8 cellular contexts compared by ENCODE assay signal in the genomic region with DNA sequence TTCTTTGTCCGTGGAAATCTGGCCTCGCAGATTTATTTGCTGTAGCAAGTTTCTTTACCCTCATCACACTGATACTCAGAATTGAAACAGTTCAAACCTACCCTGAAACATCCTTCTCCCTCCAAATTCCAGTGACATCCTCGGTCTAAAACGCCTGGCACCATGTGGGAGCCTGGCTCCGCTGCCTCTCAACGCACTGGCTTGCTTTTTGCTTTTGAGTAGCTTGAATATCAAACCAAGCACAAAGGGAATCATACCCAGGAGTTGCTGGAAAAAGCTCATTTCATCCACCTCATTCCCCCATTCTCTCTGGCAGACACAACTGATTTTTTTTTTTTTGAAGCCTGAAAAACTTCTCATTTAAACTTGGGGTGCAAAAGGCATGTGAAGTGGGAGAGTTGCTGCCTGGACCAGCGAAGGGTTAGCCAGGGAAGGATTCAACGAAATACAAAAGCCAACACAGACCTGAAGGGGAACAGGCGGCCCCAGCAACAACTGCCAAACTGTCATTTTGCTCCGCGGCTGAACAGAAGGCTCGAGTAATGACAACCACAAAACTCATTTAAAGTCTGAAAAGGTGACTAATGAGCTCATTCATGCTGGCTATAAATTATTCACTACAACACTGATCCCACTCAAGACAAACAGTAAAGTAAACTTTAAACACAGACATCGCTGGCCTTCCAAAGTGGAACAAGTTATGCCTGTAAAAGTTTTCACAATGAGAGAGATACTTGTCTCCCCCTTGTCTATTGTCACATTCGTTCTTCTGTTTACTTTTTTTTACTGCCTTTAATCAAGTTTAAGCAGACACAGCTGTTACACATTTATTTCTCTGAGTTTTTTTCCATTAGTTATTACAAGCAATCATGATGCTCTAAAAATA. TPM values are rescaled to one million over a fixed set of nuclear protein-coding genes. Genes with fewer than 3 reads are reported as not detected.
A peak's percentile ranks its signal among the peaks of the same experiment; 100 is the strongest.
DNase-seq lines count a peak whose midpoint lies in the region; ATAC-seq and TF ChIP-seq lines count a peak whose summit lies in the region.

No MANE protein-coding gene starts in this region.

- H3K9me3 ChIP-seq in heart right ventricle (peaks cover 0 to 6% (median 0%) of the 10 kb centered on the region in 11 donors), sigmoid colon (no peaks in the 10 kb centered on the region)

- no peaks in the 10 kb centered on the region for H3K27me3 Mint-ChIP-seq in activated T-cell treated with anti-CD3 and anti-CD28 coated beads, Interleukin-2, amount 50 U/mL, for 4 hours (ENCODE audit: low read depth)

- H3K4me3 ChIP-seq in heart right ventricle (peak overlapping the region in 7 of 10 donors; percentile 18 to 47 (median 46)), sigmoid colon (peak overlapping the region in 3 of 4 donors; percentile 5 to 37 (median 30))

- intact Hi-C loops in heart right ventricle (cut with DNase I) = loop anchor here in 4 of 10 donors (5.0 to 10.0 kb wide), 4 partner anchors 43 to 385 kb away; no protein-coding TSS in a partner anchor
- intact Hi-C loops in sigmoid colon (cut with DNase I) = no loop called here

- DNase-seq in GM10248 (ENCODE audit: extremely low spot score) (peak; percentile 32), NCI-H345 (lab: John Stamatoyannopoulos, UW) (peak; percentile 74), heart right ventricle (no peak), sigmoid colon (peak; percentile 66), T-helper 9 cell (no peak)
- peak; percentile 15 for DNase-seq in activated T-cell treated with anti-CD3 and anti-CD28 coated beads, Interleukin-2, amount 50 U/mL, for 4 hours

- H3K4me3 Mint-ChIP-seq in activated T-cell treated with anti-CD3 and anti-CD28 coated beads, Interleukin-2, amount 50 U/mL, for 4 hours = peak overlapping the region; percentile 69

- H3K9me3 Mint-ChIP-seq in activated T-cell treated with anti-CD3 and anti-CD28 coated beads, Interleukin-2, amount 50 U/mL, for 4 hours = no peaks in the 10 kb centered on the region

- H3K4me1 ChIP-seq in heart right ventricle = peaks cover 12 to 57% (median 41%) of the 10 kb centered on the region in 9 donors
- H3K4me1 ChIP-seq in sigmoid colon = peaks cover 0 to 40% (median 33%) of the 10 kb centered on the region in 4 donors

- H3K27me3 ChIP-seq in heart right ventricle = no peaks in the 10 kb centered on the region
- H3K27me3 ChIP-seq in sigmoid colon = no peaks in the 10 kb centered on the region

- TF ChIP-seq CTCF in GM10248 (IDR thresholded peaks at IDR 0.05; ENCODE audit: control extremely low read depth, extremely low read depth, low read depth, missing control alignments) = no peak
- TF ChIP-seq CTCF in heart right ventricle (IDR thresholded peaks at IDR 0.05) = no peak
- no peak for TF ChIP-seq CTCF in sigmoid colon (IDR thresholded peaks at IDR 0.05)

- CTCF ChIA-PET in GM10248 (lab: Yijun Ruan, JAX) = interaction anchor here (0.9 to 1.9 kb wide), 4 partner anchors 10 to 376 kb away, joined by 3 to 4 read pairs (median 4); no protein-coding TSS in a partner anchor

- H3K27ac ChIP-seq in heart right ventricle (peak overlapping the region; percentile 24 to 89 (median 66)), sigmoid colon (peak overlapping the region; percentile 67 to 76 (median 70))

- H3K36me3 Mint-ChIP-seq in activated T-cell treated with anti-CD3 and anti-CD28 coated beads, Interleukin-2, amount 50 U/mL, for 4 hours (ENCODE audit: insufficient read depth) = no peaks in the 10 kb centered on the region

- H3K36me3 ChIP-seq in heart right ventricle (no peaks in the 10 kb centered on the region), sigmoid colon (no peaks in the 10 kb centered on the region)

- TF ChIP-seq EP300 in sigmoid colon (IDR thresholded peaks at IDR 0.05) = no peak

- peak; percentile 65 to 68 for ATAC-seq in activated T-cell treated with anti-CD3 and anti-CD28 coated beads, Interleukin-2, amount 50 U/mL, for 4 hours
- peak in 4 of 8 donors; percentile 18 to 47 (median 39) for ATAC-seq in heart right ventricle
- ATAC-seq in HG03460 (IDR thresholded peaks at IDR 0.05; ENCODE audit: unreplicated experiment) = no peak
- ATAC-seq in GM21515 (IDR thresholded peaks at IDR 0.05; ENCODE audit: unreplicated experiment) = no peak

- no peak for TF ChIP-seq POLR2A in sigmoid colon (IDR thresholded peaks at IDR 0.05)

- POLR2A ChIA-PET in GM10248 (lab: Yijun Ruan, JAX) = no interaction called here

- H3K4me1 Mint-ChIP-seq in activated T-cell treated with anti-CD3 and anti-CD28 coated beads, Interleukin-2, amount 50 U/mL, for 4 hours (ENCODE audit: low read depth) = peaks cover 63% of the 10 kb centered on the region

- WGBS in heart right ventricle, 2 donors = 34 to 43% methylated on average over 14 of the region's 14 CpGs
- WGBS in sigmoid colon, 2 donors = 29 to 32% methylated on average over 14 of the region's 14 CpGs

RNA-seq across cellular contexts. Expression of a gene that starts 12.4 kb away (rescaled TPM):
- 10 to 100 TPM; 67.0 to 83.1 (median 69.5) TPM for total RNA-seq in activated T-cell treated with anti-CD3 and anti-CD28 coated beads, Interleukin-2, amount 50 U/mL, for 4 hours
- total RNA-seq in heart right ventricle (100 to 1,000 TPM in 8 of 10 donors, 10 to 100 TPM in 2; 87.5 to 150 (median 114) TPM), sigmoid colon (100 to 1,000 TPM; 104 to 146 (median 113) TPM)
- polyA plus RNA-seq in heart right ventricle (10 to 100 TPM; 13.0 to 21.1 TPM), sigmoid colon (10 to 100 TPM; 24.6 to 33.6 (median 25.7) TPM)

Comparison
In these comparisons a context has a peak if more than half of its experiments do, and no peak if none do; other contexts are left out.
1. DNase-seq: peak in GM10248 (single experiment), NCI-H345 (single experiment), activated T-cell treated with anti-CD3 and anti-CD28 coated beads, Interleukin-2, amount 50 U/mL, for 4 hours (single experiment) and sigmoid colon (single experiment); none in heart right ventricle (0 of 2) and T-helper 9 cell (single experiment).
2. ATAC-seq: peak in activated T-cell treated with anti-CD3 and anti-CD28 coated beads, Interleukin-2, amount 50 U/mL, for 4 hours (2 of 2); none in HG03460 (single experiment) and GM21515 (single experiment).